In the genomic region with DNA sequence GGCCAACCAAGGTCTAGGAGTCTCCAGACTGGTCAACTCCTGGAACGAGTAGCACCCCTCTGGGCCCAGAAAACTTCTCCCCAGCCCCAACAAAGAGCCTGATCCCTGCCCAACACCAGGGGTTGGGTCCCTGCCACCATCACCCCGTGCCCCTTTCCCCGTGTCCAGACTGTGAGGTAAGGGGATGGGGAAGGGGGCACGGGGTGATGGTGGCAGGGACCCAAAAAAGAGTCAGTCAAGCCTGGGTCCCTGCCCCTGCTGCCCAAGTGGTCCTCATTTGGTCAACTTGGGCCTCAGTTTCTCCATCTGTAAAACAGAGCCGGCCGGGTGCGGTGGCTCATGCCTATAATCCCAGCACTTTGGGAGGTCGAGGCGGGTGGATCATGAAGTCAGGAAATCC, we compare ENCODE assay signal across 10 cellular contexts. TPM values are rescaled to one million over a fixed set of nuclear protein-coding genes. Genes with fewer than 3 reads are reported as not detected.
DNase-seq lines count a peak whose midpoint lies in the region; ATAC-seq and TF ChIP-seq lines count a peak whose summit lies in the region.
"Had no signal": no experiment of that assay in that cellular context is flagged by ENCODE, and none has a peak within 500 bp of the region (broad histone marks: within the 10 kb centered on the region; RNA-seq: fewer than 3 reads in every experiment).

No MANE protein-coding gene starts in this region.

- no peaks in the 10 kb centered on the region for H3K36me3 ChIP-seq in MM.1S (replicated peaks; ENCODE audit: insufficient read depth, low read length)
- H3K36me3 ChIP-seq in effector memory CD4-positive, alpha-beta T cell (ENCODE audit: control insufficient read depth, insufficient read depth, low read length): no peaks in the 10 kb centered on the region

- no peaks in the 10 kb centered on the region for H3K27me3 ChIP-seq in MM.1S (replicated peaks; ENCODE audit: insufficient read depth, low read length)
- H3K27me3 ChIP-seq in effector memory CD4-positive, alpha-beta T cell (replicated peaks; ENCODE audit: control insufficient read depth, insufficient read depth, low read length, poor library complexity, severe bottlenecking): no peaks in the 10 kb centered on the region

- peak overlapping the region; percentile 70; the same call in 1 of the 2 replicates for H3K4me2 ChIP-seq in MM.1S (ENCODE audit: low read depth, low read length)

- no peak overlapping the region for H3K27ac ChIP-seq in MM.1S (ENCODE audit: low read length)
- peak overlapping the region; percentile 89 for H3K27ac ChIP-seq in effector memory CD4-positive, alpha-beta T cell (ENCODE audit: insufficient read depth, low read length, poor library complexity, severe bottlenecking)

- no peaks in the 10 kb centered on the region for H3K9me3 ChIP-seq in MM.1S (replicated peaks; ENCODE audit: insufficient read depth, low read length)
- no peaks in the 10 kb centered on the region for H3K9me3 ChIP-seq in effector memory CD4-positive, alpha-beta T cell (ENCODE audit: control insufficient read depth, low read length)

- no peak for TF ChIP-seq CTCF in CD14-positive monocyte (IDR thresholded peaks at IDR 0.05)
- no peak for TF ChIP-seq CTCF in MM.1S (IDR thresholded peaks at IDR 0.05; ENCODE audit: low read length)
- TF ChIP-seq CTCF in neural crest cell (conservative IDR thresholded peaks at IDR 0.05): no peak

- DNase-seq in CD14-positive monocyte (ENCODE audit: low spot score) (no peak), MM.1S (no peak), neural crest cell (ENCODE audit: low read depth, low spot score) (no peak), cortex of kidney (lab: John Stamatoyannopoulos, UW) (no peak), NK-92 (lab: John Stamatoyannopoulos, UW; ENCODE audit: unreplicated experiment) (no peak)
- no peak for DNase-seq in effector memory CD4-positive, alpha-beta T cell
- DNase-seq in stimulated activated CD4-positive, alpha-beta T cell treated with anti-CD3 and anti-CD28 coated beads, Interleukin-15, amount 100 ng/mL, for 24 hours: no peak
- DNase-seq: amniotic stem cell, NCI-H2227 treated with DMSO at 0.1 percent for 48 hours had no signal

- H3K27ac Mint-ChIP-seq in CD14-positive monocyte (peak overlapping the region in 5 of 7 donors; percentile 80 to 99 (median 88)), neural crest cell (ENCODE audit: unreplicated experiment) (no peak overlapping the region)

- H3K79me2 ChIP-seq in MM.1S (ENCODE audit: low read length): peaks cover 62% of the 10 kb centered on the region

- no peak overlapping the region for H3K9ac ChIP-seq in MM.1S (ENCODE audit: low read length)

- H3K9me2 ChIP-seq in MM.1S (replicated peaks; ENCODE audit: insufficient read depth, low read length): no peaks in the 10 kb centered on the region

- H3K4me1 ChIP-seq in MM.1S (ENCODE audit: low read length): peaks cover 14% of the 10 kb centered on the region
- H3K4me1 ChIP-seq in effector memory CD4-positive, alpha-beta T cell (ENCODE audit: control insufficient read depth, insufficient read depth, low read length, poor library complexity, severe bottlenecking): peaks cover 51% of the 10 kb centered on the region

- ATAC-seq in GM19455 (IDR thresholded peaks at IDR 0.05; ENCODE audit: unreplicated experiment): no peak

- no peak overlapping the region for H3K4me3 ChIP-seq in MM.1S (ENCODE audit: low read length)
- H3K4me3 ChIP-seq in effector memory CD4-positive, alpha-beta T cell (ENCODE audit: insufficient read depth, low read depth, low read length, poor library complexity, severe bottlenecking): no peak overlapping the region

- peaks cover 0 to 1% (median 0%) of the 10 kb centered on the region in 3 donors for H3K27me3 Mint-ChIP-seq in CD14-positive monocyte (ENCODE audit: low read depth in 3 of 3)
- no peaks in the 10 kb centered on the region for H3K27me3 Mint-ChIP-seq in neural crest cell (ENCODE audit: low read depth)

- no peak overlapping the region for H2AFZ ChIP-seq in MM.1S (ENCODE audit: low read length)

- H3F3A ChIP-seq in MM.1S (ENCODE audit: insufficient read depth, low read length): no peaks in the 10 kb centered on the region

- H3K36me3 Mint-ChIP-seq in CD14-positive monocyte: peaks cover 3 to 8% of the 10 kb centered on the region in 2 donors
- peaks cover 2% of the 10 kb centered on the region for H3K36me3 Mint-ChIP-seq in neural crest cell (ENCODE audit: low read depth)

- H3K9me3 Mint-ChIP-seq in CD14-positive monocyte: no peaks in the 10 kb centered on the region
- H3K9me3 Mint-ChIP-seq in neural crest cell: no peaks in the 10 kb centered on the region

- H4K20me1 ChIP-seq in MM.1S (ENCODE audit: insufficient read depth, low read length): peaks cover 10% of the 10 kb centered on the region

- intact Hi-C loops in CD14-positive monocyte (cut with micrococcal nuclease): loop anchor here (5.0 to 10.0 kb wide), 3 partner anchors 46 to 284 kb away; partner anchors contain the start of gene ALS2CL (in 1 of the 2)

- H3K4me1 Mint-ChIP-seq in CD14-positive monocyte: peaks cover 74% of the 10 kb centered on the region
- peaks cover 44% of the 10 kb centered on the region for H3K4me1 Mint-ChIP-seq in neural crest cell

- H3K4me3 Mint-ChIP-seq in CD14-positive monocyte (no peak overlapping the region), neural crest cell (peak overlapping the region; percentile 100)

RNA-seq across cellular contexts. Expression of gene NBEAL2, which starts 1.1 kb away (rescaled TPM):
- 10 to 100 TPM; 10.4 to 17.3 TPM for polyA plus RNA-seq in CD14-positive monocyte
- total RNA-seq in neural crest cell: 24.6 and 25.2 TPM in 2 replicates

RNA-seq across cellular contexts. Expression of gene CCDC12, which starts 1.8 kb away (rescaled TPM):
- polyA plus RNA-seq in CD14-positive monocyte: 10 to 100 TPM; 50.1 to 55.8 TPM
- total RNA-seq in neural crest cell: 53.2 and 54.3 TPM in 2 replicates
